Comparison of ENCODE assay signal across 1 cellular context in genomic region chr20:10370091-10370887, GRCh38.
TF ChIP-seq lines count a peak whose summit lies in the region.

No MANE protein-coding gene starts in this region.

TF ChIP-seq in HepG2, 621 proteins besides CTCF, POLR2A, EP300 and RAD21 (continued from another document and continues in another):
- TF ChIP-seq FOXO4 (CRISPR knock-in tag; conservative IDR thresholded peaks at IDR 0.05): no peak
- no peak for TF ChIP-seq ZSCAN21 (CRISPR knock-in tag; IDR thresholded peaks at IDR 0.05; ENCODE audit: borderline replicate concordance)
- TF ChIP-seq ZNF101 (CRISPR knock-in tag; IDR thresholded peaks at IDR 0.05; ENCODE audit: borderline replicate concordance, low read depth): no peak
- TF ChIP-seq TP53 (CRISPR knock-in tag; conservative IDR thresholded peaks at IDR 0.05): no peak
- TF ChIP-seq ZNF414 (CRISPR knock-in tag; IDR thresholded peaks at IDR 0.05): 0 out of 2 replicates have a peak, but pooled peaks have one; percentile 61
- 0 out of 2 replicates have a peak, but pooled peaks have one; percentile 23 for TF ChIP-seq ZSCAN25 (CRISPR knock-in tag; IDR thresholded peaks at IDR 0.05)
- no peak for TF ChIP-seq GPBP1L1 (CRISPR knock-in tag; IDR thresholded peaks at IDR 0.05)
- peak; percentile 86 for TF ChIP-seq TFE3 (CRISPR knock-in tag; IDR thresholded peaks at IDR 0.05)
- TF ChIP-seq RBM39 (IDR thresholded peaks at IDR 0.05; ENCODE audit: low read depth, low read length, poor library complexity, severe bottlenecking): no peak
- no peak for TF ChIP-seq ZNF318 (CRISPR knock-in tag; IDR thresholded peaks at IDR 0.05)
- no peak for TF ChIP-seq ZNF577 (CRISPR knock-in tag; IDR thresholded peaks at IDR 0.05; ENCODE audit: borderline replicate concordance, low read depth)
- peak; percentile 89; the same call in 1 of the 2 replicates for TF ChIP-seq SALL1 (CRISPR knock-in tag; IDR thresholded peaks at IDR 0.05)
- TF ChIP-seq ZBTB10 (CRISPR knock-in tag; IDR thresholded peaks at IDR 0.05; ENCODE audit: borderline replicate concordance): peak; percentile 99
- TF ChIP-seq HOXA3 (CRISPR knock-in tag; IDR thresholded peaks at IDR 0.05): peak; percentile 82
- TF ChIP-seq ZNF552 (CRISPR knock-in tag; IDR thresholded peaks at IDR 0.05; ENCODE audit: borderline replicate concordance): no peak
- TF ChIP-seq ZNF549 (CRISPR knock-in tag; IDR thresholded peaks at IDR 0.05): no peak
- 0 out of 2 replicates have a peak, but pooled peaks have one; percentile 20 for TF ChIP-seq ZNF841 (CRISPR knock-in tag; IDR thresholded peaks at IDR 0.05; ENCODE audit: borderline replicate concordance)
- TF ChIP-seq SMARCC2 (IDR thresholded peaks at IDR 0.05): no peak
- TF ChIP-seq ZNF878 (CRISPR knock-in tag; IDR thresholded peaks at IDR 0.05): no peak
- TF ChIP-seq ZNF513 (CRISPR knock-in tag; conservative IDR thresholded peaks at IDR 0.05): no peak
- peak; percentile 98 for TF ChIP-seq TOE1 (CRISPR knock-in tag; IDR thresholded peaks at IDR 0.05)
- TF ChIP-seq ZNF329 (CRISPR knock-in tag; IDR thresholded peaks at IDR 0.05; ENCODE audit: low read depth): 0 out of 2 replicates have a peak, but pooled peaks have one; percentile 47
- peak; percentile 90 for TF ChIP-seq MED1 (CRISPR knock-in tag; IDR thresholded peaks at IDR 0.05)
- TF ChIP-seq ZFP36L1 (CRISPR knock-in tag; IDR thresholded peaks at IDR 0.05): no peak; the same call in 1 of the 2 replicates
- TF ChIP-seq UBTF (CRISPR knock-in tag; IDR thresholded peaks at IDR 0.05): no peak
- TF ChIP-seq TCF7 (IDR thresholded peaks at IDR 0.05; ENCODE audit: low read depth): peak; percentile 98
- TF ChIP-seq ZNF280B (CRISPR knock-in tag; IDR thresholded peaks at IDR 0.05; ENCODE audit: borderline replicate concordance): no peak
- TF ChIP-seq ZNF569 (CRISPR knock-in tag; IDR thresholded peaks at IDR 0.05; ENCODE audit: borderline replicate concordance): no peak
- no peak for TF ChIP-seq ZSCAN20 (CRISPR knock-in tag; IDR thresholded peaks at IDR 0.05; ENCODE audit: borderline replicate concordance)
- no peak for TF ChIP-seq ZC3H13 (CRISPR knock-in tag; IDR thresholded peaks at IDR 0.05)
- peak; percentile 95; the same call in 1 of the 2 replicates for TF ChIP-seq FOXJ3 (CRISPR knock-in tag; IDR thresholded peaks at IDR 0.05; ENCODE audit: borderline replicate concordance)
- no peak for TF ChIP-seq TFAP4 (IDR thresholded peaks at IDR 0.05; ENCODE audit: borderline replicate concordance, low read depth)
- no peak for TF ChIP-seq SP4 (CRISPR knock-in tag; IDR thresholded peaks at IDR 0.05)
- TF ChIP-seq ZNF660 (CRISPR knock-in tag; IDR thresholded peaks at IDR 0.05; ENCODE audit: borderline replicate concordance, low read depth): no peak
- TF ChIP-seq NR1H2 (CRISPR knock-in tag; IDR thresholded peaks at IDR 0.05; ENCODE audit: borderline replicate concordance, low read depth): no peak
